ENCODE assay signal across 1 cellular context in the genomic region with DNA sequence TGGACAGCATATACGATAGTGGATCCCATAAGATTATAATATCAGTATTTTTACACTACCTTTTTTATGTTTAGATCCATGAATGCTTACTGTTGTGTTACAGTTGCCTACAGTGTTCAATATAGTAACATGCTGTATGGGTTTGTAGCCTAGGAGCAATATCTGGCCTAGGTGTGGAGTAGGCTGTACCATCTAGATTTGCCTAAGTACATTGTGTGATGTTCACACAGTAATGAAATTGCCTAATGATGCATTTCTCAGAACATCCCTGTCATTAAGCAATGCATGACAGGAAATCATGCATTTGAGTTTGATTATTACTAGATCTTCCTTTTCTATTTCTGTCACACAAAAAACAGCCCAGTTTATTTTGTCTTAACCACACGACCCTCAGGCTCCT.
TF ChIP-seq lines count a peak whose summit lies in the region.

No MANE protein-coding gene starts in this region.

TF ChIP-seq in HepG2, 621 proteins besides CTCF, POLR2A, EP300 and RAD21:
- TF ChIP-seq, protein P1, sequence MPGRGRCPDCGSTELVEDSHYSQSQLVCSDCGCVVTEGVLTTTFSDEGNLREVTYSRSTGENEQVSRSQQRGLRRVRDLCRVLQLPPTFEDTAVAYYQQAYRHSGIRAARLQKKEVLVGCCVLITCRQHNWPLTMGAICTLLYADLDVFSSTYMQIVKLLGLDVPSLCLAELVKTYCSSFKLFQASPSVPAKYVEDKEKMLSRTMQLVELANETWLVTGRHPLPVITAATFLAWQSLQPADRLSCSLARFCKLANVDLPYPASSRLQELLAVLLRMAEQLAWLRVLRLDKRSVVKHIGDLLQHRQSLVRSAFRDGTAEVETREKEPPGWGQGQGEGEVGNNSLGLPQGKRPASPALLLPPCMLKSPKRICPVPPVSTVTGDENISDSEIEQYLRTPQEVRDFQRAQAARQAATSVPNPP (CRISPR knock-in tag; IDR thresholded peaks at IDR 0.05): no peak
- TF ChIP-seq, protein P2, sequence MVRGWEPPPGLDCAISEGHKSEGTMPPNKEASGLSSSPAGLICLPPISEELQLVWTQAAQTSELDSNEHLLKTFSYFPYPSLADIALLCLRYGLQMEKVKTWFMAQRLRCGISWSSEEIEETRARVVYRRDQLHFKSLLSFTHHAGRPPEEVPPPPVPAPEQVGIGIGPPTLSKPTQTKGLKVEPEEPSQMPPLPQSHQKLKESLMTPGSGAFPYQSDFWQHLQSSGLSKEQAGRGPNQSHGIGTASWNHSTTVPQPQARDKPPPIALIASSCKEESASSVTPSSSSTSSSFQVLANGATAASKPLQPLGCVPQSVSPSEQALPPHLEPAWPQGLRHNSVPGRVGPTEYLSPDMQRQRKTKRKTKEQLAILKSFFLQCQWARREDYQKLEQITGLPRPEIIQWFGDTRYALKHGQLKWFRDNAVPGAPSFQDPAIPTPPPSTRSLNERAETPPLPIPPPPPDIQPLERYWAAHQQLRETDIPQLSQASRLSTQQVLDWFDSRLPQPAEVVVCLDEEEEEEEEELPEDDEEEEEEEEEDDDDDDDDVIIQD (CRISPR knock-in tag; IDR thresholded peaks at IDR 0.05; ENCODE audit: low read depth): no peak
- TF ChIP-seq ZEB1 (IDR thresholded peaks at IDR 0.05; ENCODE audit: insufficient replicate concordance, low read depth) (no peak), RORA (CRISPR knock-in tag; IDR thresholded peaks at IDR 0.05) (no peak), SIN3B (IDR thresholded peaks at IDR 0.05; ENCODE audit: low read length) (no peak), RARG (CRISPR knock-in tag; IDR thresholded peaks at IDR 0.05; ENCODE audit: low read depth) (no peak), ZNF775 (CRISPR knock-in tag; IDR thresholded peaks at IDR 0.05; ENCODE audit: borderline replicate concordance) (no peak), MEF2D (CRISPR knock-in tag; IDR thresholded peaks at IDR 0.05) (no peak), HES4 (CRISPR knock-in tag; IDR thresholded peaks at IDR 0.05; ENCODE audit: borderline replicate concordance) (no peak), ZNF75D (CRISPR knock-in tag; IDR thresholded peaks at IDR 0.05; ENCODE audit: borderline replicate concordance) (no peak), ZNF331 (CRISPR knock-in tag; IDR thresholded peaks at IDR 0.05) (no peak)
- TF ChIP-seq, protein P3, sequence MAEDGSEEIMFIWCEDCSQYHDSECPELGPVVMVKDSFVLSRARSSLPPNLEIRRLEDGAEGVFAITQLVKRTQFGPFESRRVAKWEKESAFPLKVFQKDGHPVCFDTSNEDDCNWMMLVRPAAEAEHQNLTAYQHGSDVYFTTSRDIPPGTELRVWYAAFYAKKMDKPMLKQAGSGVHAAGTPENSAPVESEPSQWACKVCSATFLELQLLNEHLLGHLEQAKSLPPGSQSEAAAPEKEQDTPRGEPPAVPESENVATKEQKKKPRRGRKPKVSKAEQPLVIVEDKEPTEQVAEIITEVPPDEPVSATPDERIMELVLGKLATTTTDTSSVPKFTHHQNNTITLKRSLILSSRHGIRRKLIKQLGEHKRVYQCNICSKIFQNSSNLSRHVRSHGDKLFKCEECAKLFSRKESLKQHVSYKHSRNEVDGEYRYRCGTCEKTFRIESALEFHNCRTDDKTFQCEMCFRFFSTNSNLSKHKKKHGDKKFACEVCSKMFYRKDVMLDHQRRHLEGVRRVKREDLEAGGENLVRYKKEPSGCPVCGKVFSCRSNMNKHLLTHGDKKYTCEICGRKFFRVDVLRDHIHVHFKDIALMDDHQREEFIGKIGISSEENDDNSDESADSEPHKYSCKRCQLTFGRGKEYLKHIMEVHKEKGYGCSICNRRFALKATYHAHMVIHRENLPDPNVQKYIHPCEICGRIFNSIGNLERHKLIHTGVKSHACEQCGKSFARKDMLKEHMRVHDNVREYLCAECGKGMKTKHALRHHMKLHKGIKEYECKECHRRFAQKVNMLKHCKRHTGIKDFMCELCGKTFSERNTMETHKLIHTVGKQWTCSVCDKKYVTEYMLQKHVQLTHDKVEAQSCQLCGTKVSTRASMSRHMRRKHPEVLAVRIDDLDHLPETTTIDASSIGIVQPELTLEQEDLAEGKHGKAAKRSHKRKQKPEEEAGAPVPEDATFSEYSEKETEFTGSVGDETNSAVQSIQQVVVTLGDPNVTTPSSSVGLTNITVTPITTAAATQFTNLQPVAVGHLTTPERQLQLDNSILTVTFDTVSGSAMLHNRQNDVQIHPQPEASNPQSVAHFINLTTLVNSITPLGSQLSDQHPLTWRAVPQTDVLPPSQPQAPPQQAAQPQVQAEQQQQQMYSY (CRISPR knock-in tag; IDR thresholded peaks at IDR 0.05): no peak
- TF ChIP-seq, protein P4, sequence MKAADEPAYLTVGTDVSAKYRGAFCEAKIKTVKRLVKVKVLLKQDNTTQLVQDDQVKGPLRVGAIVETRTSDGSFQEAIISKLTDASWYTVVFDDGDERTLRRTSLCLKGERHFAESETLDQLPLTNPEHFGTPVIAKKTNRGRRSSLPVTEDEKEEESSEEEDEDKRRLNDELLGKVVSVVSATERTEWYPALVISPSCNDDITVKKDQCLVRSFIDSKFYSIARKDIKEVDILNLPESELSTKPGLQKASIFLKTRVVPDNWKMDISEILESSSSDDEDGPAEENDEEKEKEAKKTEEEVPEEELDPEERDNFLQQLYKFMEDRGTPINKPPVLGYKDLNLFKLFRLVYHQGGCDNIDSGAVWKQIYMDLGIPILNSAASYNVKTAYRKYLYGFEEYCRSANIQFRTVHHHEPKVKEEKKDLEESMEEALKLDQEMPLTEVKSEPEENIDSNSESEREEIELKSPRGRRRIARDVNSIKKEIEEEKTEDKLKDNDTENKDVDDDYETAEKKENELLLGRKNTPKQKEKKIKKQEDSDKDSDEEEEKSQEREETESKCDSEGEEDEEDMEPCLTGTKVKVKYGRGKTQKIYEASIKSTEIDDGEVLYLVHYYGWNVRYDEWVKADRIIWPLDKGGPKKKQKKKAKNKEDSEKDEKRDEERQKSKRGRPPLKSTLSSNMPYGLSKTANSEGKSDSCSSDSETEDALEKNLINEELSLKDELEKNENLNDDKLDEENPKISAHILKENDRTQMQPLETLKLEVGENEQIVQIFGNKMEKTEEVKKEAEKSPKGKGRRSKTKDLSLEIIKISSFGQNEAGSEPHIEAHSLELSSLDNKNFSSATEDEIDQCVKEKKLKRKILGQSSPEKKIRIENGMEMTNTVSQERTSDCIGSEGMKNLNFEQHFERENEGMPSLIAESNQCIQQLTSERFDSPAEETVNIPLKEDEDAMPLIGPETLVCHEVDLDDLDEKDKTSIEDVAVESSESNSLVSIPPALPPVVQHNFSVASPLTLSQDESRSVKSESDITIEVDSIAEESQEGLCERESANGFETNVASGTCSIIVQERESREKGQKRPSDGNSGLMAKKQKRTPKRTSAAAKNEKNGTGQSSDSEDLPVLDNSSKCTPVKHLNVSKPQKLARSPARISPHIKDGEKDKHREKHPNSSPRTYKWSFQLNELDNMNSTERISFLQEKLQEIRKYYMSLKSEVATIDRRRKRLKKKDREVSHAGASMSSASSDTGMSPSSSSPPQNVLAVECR (CRISPR knock-in tag; IDR thresholded peaks at IDR 0.05; ENCODE audit: borderline replicate concordance): no peak
- TF ChIP-seq, protein P5, sequence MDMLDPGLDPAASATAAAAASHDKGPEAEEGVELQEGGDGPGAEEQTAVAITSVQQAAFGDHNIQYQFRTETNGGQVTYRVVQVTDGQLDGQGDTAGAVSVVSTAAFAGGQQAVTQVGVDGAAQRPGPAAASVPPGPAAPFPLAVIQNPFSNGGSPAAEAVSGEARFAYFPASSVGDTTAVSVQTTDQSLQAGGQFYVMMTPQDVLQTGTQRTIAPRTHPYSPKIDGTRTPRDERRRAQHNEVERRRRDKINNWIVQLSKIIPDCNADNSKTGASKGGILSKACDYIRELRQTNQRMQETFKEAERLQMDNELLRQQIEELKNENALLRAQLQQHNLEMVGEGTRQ (IDR thresholded peaks at IDR 0.05; ENCODE audit: low read depth, low read length): no peak
- TF ChIP-seq, protein P5 (CRISPR knock-in tag; IDR thresholded peaks at IDR 0.05; ENCODE audit: borderline replicate concordance): no peak
